ENCODE assay signal across 2 cellular contexts in the genomic region with DNA sequence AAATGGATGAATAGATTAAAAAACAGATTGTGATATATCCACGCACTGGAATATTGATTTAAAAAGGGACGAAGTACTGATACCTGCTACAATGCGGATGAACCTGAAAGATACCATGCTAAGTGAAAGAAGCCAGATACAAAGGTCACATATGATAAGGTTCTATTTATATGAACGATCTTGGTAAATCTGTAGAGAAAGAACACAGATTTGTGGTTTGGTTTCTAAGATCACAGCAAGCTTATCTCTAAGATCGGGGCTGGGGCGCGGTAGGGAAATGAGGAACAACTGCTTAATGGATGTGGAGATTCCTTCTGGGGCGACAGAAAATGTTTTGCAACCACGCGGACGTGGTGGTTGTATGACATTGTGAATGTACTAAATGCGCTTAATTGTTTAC.
TF ChIP-seq lines count a peak whose summit lies in the region.

No MANE protein-coding gene starts in this region.

TF ChIP-seq in HepG2, 621 proteins besides CTCF, POLR2A, EP300 and RAD21 (continues in another document):
- TF ChIP-seq, protein P1, sequence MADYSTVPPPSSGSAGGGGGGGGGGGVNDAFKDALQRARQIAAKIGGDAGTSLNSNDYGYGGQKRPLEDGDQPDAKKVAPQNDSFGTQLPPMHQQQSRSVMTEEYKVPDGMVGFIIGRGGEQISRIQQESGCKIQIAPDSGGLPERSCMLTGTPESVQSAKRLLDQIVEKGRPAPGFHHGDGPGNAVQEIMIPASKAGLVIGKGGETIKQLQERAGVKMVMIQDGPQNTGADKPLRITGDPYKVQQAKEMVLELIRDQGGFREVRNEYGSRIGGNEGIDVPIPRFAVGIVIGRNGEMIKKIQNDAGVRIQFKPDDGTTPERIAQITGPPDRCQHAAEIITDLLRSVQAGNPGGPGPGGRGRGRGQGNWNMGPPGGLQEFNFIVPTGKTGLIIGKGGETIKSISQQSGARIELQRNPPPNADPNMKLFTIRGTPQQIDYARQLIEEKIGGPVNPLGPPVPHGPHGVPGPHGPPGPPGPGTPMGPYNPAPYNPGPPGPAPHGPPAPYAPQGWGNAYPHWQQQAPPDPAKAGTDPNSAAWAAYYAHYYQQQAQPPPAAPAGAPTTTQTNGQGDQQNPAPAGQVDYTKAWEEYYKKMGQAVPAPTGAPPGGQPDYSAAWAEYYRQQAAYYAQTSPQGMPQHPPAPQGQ (CRISPR knock-in tag; IDR thresholded peaks at IDR 0.05; ENCODE audit: borderline replicate concordance): no peak
- TF ChIP-seq, protein P2, sequence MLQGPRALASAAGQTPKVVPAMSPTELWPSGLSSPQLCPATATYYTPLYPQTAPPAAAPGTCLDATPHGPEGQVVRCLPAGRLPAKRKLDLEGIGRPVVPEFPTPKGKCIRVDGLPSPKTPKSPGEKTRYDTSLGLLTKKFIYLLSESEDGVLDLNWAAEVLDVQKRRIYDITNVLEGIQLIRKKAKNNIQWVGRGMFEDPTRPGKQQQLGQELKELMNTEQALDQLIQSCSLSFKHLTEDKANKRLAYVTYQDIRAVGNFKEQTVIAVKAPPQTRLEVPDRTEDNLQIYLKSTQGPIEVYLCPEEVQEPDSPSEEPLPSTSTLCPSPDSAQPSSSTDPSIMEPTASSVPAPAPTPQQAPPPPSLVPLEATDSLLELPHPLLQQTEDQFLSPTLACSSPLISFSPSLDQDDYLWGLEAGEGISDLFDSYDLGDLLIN (CRISPR knock-in tag; IDR thresholded peaks at IDR 0.05; ENCODE audit: borderline replicate concordance): no peak
- TF ChIP-seq, protein P3, sequence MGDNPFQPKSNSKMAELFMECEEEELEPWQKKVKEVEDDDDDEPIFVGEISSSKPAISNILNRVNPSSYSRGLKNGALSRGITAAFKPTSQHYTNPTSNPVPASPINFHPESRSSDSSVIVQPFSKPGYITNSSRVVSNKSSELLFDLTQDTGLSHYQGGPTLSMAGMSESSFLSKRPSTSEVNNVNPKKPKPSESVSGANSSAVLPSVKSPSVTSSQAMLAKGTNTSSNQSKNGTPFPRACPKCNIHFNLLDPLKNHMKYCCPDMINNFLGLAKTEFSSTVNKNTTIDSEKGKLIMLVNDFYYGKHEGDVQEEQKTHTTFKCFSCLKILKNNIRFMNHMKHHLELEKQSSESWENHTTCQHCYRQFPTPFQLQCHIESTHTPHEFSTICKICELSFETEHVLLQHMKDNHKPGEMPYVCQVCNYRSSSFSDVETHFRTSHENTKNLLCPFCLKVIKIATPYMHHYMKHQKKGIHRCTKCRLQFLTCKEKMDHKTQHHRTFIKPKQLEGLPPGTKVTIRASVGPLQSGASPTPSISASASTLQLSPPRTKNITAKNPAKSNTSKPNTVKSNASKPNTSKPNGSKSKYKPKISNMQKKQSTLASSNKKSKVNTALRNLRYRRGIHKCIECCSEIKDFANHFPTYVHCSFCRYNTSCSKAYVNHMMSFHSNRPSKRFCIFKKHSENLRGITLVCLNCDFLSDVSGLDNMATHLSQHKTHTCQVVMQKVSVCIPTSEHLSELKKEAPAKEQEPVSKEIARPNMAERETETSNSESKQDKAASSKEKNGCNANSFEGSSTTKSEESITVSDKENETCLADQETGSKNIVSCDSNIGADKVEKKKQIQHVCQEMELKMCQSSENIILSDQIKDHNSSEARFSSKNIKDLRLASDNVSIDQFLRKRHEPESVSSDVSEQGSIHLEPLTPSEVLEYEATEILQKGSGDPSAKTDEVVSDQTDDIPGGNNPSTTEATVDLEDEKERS (CRISPR knock-in tag; IDR thresholded peaks at IDR 0.05): no peak
- TF ChIP-seq, protein P4, sequence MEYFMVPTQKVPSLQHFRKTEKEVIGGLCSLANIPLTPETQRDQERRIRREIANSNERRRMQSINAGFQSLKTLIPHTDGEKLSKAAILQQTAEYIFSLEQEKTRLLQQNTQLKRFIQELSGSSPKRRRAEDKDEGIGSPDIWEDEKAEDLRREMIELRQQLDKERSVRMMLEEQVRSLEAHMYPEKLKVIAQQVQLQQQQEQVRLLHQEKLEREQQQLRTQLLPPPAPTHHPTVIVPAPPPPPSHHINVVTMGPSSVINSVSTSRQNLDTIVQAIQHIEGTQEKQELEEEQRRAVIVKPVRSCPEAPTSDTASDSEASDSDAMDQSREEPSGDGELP (IDR thresholded peaks at IDR 0.05; ENCODE audit: borderline replicate concordance, low read depth): no peak
- no peak for TF ChIP-seq ZFY (CRISPR knock-in tag; IDR thresholded peaks at IDR 0.05)
- TF ChIP-seq TBL1XR1 (IDR thresholded peaks at IDR 0.05; ENCODE audit: borderline replicate concordance, low read length, partially characterized antibody): no peak
- TF ChIP-seq, protein P5, sequence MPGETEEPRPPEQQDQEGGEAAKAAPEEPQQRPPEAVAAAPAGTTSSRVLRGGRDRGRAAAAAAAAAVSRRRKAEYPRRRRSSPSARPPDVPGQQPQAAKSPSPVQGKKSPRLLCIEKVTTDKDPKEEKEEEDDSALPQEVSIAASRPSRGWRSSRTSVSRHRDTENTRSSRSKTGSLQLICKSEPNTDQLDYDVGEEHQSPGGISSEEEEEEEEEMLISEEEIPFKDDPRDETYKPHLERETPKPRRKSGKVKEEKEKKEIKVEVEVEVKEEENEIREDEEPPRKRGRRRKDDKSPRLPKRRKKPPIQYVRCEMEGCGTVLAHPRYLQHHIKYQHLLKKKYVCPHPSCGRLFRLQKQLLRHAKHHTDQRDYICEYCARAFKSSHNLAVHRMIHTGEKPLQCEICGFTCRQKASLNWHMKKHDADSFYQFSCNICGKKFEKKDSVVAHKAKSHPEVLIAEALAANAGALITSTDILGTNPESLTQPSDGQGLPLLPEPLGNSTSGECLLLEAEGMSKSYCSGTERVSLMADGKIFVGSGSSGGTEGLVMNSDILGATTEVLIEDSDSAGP (CRISPR knock-in tag; IDR thresholded peaks at IDR 0.05; ENCODE audit: borderline replicate concordance): no peak
- TF ChIP-seq, protein P6, sequence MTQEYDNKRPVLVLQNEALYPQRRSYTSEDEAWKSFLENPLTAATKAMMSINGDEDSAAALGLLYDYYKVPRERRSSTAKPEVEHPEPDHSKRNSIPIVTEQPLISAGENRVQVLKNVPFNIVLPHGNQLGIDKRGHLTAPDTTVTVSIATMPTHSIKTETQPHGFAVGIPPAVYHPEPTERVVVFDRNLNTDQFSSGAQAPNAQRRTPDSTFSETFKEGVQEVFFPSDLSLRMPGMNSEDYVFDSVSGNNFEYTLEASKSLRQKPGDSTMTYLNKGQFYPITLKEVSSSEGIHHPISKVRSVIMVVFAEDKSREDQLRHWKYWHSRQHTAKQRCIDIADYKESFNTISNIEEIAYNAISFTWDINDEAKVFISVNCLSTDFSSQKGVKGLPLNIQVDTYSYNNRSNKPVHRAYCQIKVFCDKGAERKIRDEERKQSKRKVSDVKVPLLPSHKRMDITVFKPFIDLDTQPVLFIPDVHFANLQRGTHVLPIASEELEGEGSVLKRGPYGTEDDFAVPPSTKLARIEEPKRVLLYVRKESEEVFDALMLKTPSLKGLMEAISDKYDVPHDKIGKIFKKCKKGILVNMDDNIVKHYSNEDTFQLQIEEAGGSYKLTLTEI (CRISPR knock-in tag; conservative IDR thresholded peaks at IDR 0.05): no peak
- no peak for TF ChIP-seq SRSF1 (optimal IDR thresholded peaks at IDR 0.05; ENCODE audit: low read depth, low read length)

TF ChIP-seq in WTC11, 78 proteins besides CTCF, POLR2A, EP300 and RAD21 (continued from another document):
- TF ChIP-seq, protein P7, sequence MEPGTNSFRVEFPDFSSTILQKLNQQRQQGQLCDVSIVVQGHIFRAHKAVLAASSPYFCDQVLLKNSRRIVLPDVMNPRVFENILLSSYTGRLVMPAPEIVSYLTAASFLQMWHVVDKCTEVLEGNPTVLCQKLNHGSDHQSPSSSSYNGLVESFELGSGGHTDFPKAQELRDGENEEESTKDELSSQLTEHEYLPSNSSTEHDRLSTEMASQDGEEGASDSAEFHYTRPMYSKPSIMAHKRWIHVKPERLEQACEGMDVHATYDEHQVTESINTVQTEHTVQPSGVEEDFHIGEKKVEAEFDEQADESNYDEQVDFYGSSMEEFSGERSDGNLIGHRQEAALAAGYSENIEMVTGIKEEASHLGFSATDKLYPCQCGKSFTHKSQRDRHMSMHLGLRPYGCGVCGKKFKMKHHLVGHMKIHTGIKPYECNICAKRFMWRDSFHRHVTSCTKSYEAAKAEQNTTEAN (CRISPR knock-in tag; IDR thresholded peaks at IDR 0.05): no peak
